ENCODE assay signal across 10 cellular contexts in genomic region chr14:106210650-106211049, GRCh38.
DNase-seq lines count a peak whose midpoint lies in the region; ATAC-seq lines count a peak whose summit lies in the region.
"Had no signal": no experiment of that assay in that cellular context is flagged by ENCODE, and none has a peak within 500 bp of the region (broad histone marks: within the 10 kb centered on the region; RNA-seq: fewer than 3 reads in every experiment).

No MANE protein-coding gene starts in this region.

- peak; percentile 58 for ATAC-seq in stimulated activated effector memory CD8-positive, alpha-beta T cell treated with anti-CD3 and anti-CD28 coated beads, Interleukin-12 subunit alpha, Interleukin-12 subunit beta, amount 100 ng/mL, for 72 hours
- ATAC-seq in HG03025 (IDR thresholded peaks at IDR 0.05; ENCODE audit: low FRiP score, unreplicated experiment), result no peak

- no peaks in the 10 kb centered on the region for H3K9me3 ChIP-seq in KOPT-K1 (ENCODE audit: insufficient read depth, low read length, poor library complexity, severe bottlenecking)

- H3K36me3 ChIP-seq in KOPT-K1 (ENCODE audit: insufficient read depth, low read length), result peaks cover 18% of the 10 kb centered on the region; the same call in 1 of the 2 replicates

- POLR2A ChIA-PET in activated CD4-positive, alpha-beta memory T cell treated with anti-CD3 and anti-CD28 coated beads for 36 hours (lab: Charles Lee), result no interaction called here

- peaks cover 17% of the 10 kb centered on the region for H3K4me1 Mint-ChIP-seq in activated CD4-positive, alpha-beta memory T cell treated with anti-CD3 and anti-CD28 coated beads for 36 hours (ENCODE audit: low read depth)
- H3K4me1 Mint-ChIP-seq in stimulated activated effector memory CD8-positive, alpha-beta T cell treated with anti-CD3 and anti-CD28 coated beads, Interleukin-12 subunit alpha, Interleukin-12 subunit beta, amount 100 ng/mL, for 72 hours, result peaks cover 6% of the 10 kb centered on the region
- H3K4me1 Mint-ChIP-seq: brain had no signal

- DNase-seq in activated gamma-delta T cell treated with Interleukin-2 at 50 U/mL for 16 hours, result peak; percentile 29
- no peak for DNase-seq in activated gamma-delta T cell (lab: John Stamatoyannopoulos, UW)
- DNase-seq in activated CD4-positive, alpha-beta memory T cell treated with anti-CD3 and anti-CD28 coated beads for 36 hours, result peak; percentile 60
- DNase-seq in stimulated activated effector memory CD8-positive, alpha-beta T cell treated with anti-CD3 and anti-CD28 coated beads, Interleukin-12 subunit alpha, Interleukin-12 subunit beta, amount 100 ng/mL, for 72 hours (ENCODE audit: low spot score in 2 of 2), result no peak
- no peak for DNase-seq in DMS79 (lab: John Stamatoyannopoulos, UW)
- no peak for DNase-seq in midbrain (lab: John Stamatoyannopoulos, UW)

- intact Hi-C loops in activated CD4-positive, alpha-beta memory T cell treated with anti-CD3 and anti-CD28 coated beads for 36 hours (cut with micrococcal nuclease), result loop anchor here (2.0 kb wide), 1 partner anchor 58 kb away; no protein-coding TSS in a partner anchor

- H3K27ac Mint-ChIP-seq in activated CD4-positive, alpha-beta memory T cell treated with anti-CD3 and anti-CD28 coated beads for 36 hours, result no peak overlapping the region
- no peak overlapping the region for H3K27ac Mint-ChIP-seq in stimulated activated effector memory CD8-positive, alpha-beta T cell treated with anti-CD3 and anti-CD28 coated beads, Interleukin-12 subunit alpha, Interleukin-12 subunit beta, amount 100 ng/mL, for 72 hours
- H3K27ac Mint-ChIP-seq: brain had no signal

- H3K4me3 Mint-ChIP-seq in activated CD4-positive, alpha-beta memory T cell treated with anti-CD3 and anti-CD28 coated beads for 36 hours, result no peak overlapping the region
- H3K4me3 Mint-ChIP-seq in stimulated activated effector memory CD8-positive, alpha-beta T cell treated with anti-CD3 and anti-CD28 coated beads, Interleukin-12 subunit alpha, Interleukin-12 subunit beta, amount 100 ng/mL, for 72 hours, result no peak overlapping the region
- H3K4me3 Mint-ChIP-seq: brain had no signal

- no peaks in the 10 kb centered on the region for H3K9me3 Mint-ChIP-seq in activated CD4-positive, alpha-beta memory T cell treated with anti-CD3 and anti-CD28 coated beads for 36 hours
- H3K9me3 Mint-ChIP-seq in stimulated activated effector memory CD8-positive, alpha-beta T cell treated with anti-CD3 and anti-CD28 coated beads, Interleukin-12 subunit alpha, Interleukin-12 subunit beta, amount 100 ng/mL, for 72 hours, result no peaks in the 10 kb centered on the region

- H3K36me3 Mint-ChIP-seq in activated CD4-positive, alpha-beta memory T cell treated with anti-CD3 and anti-CD28 coated beads for 36 hours, result no peaks in the 10 kb centered on the region
- no peaks in the 10 kb centered on the region for H3K36me3 Mint-ChIP-seq in stimulated activated effector memory CD8-positive, alpha-beta T cell treated with anti-CD3 and anti-CD28 coated beads, Interleukin-12 subunit alpha, Interleukin-12 subunit beta, amount 100 ng/mL, for 72 hours
- H3K36me3 Mint-ChIP-seq: brain had no signal

- CTCF ChIA-PET in activated CD4-positive, alpha-beta memory T cell treated with anti-CD3 and anti-CD28 coated beads for 36 hours (lab: Charles Lee), result interaction anchor here (0.9 to 2.8 kb wide), 9 partner anchors 9 to 207 kb away, joined by 3 to 12 read pairs (median 6); no protein-coding TSS in a partner anchor

- peaks cover 4% of the 10 kb centered on the region for H3K27me3 Mint-ChIP-seq in activated CD4-positive, alpha-beta memory T cell treated with anti-CD3 and anti-CD28 coated beads for 36 hours
- H3K27me3 Mint-ChIP-seq: brain had no signal

- peak overlapping the region; percentile 63 for H3K27ac ChIP-seq in KOPT-K1 (ENCODE audit: low read depth, low read length, poor library complexity, severe bottlenecking)
- H3K27ac ChIP-seq: PC-9 had no signal

Comparison
In these comparisons a context has a peak if more than half of its experiments do, and no peak if none do; other contexts are left out.
1. DNase-seq: peak in activated gamma-delta T cell treated with Interleukin-2 at 50 U/mL for 16 hours (single experiment) and activated CD4-positive, alpha-beta memory T cell treated with anti-CD3 and anti-CD28 coated beads for 36 hours (single experiment); none in activated gamma-delta T cell (single experiment), stimulated activated effector memory CD8-positive, alpha-beta T cell treated with anti-CD3 and anti-CD28 coated beads, Interleukin-12 subunit alpha, Interleukin-12 subunit beta, amount 100 ng/mL, for 72 hours (0 of 2), DMS79 (single experiment) and midbrain (single experiment).